22 cellular contexts compared by ENCODE assay signal in genomic region chr20:3861191-3861590, GRCh38. TPM values are rescaled to one million over a fixed set of nuclear protein-coding genes. Genes with fewer than 3 reads are reported as not detected.
DNase-seq lines count a peak whose midpoint lies in the region; ATAC-seq, FAIRE-seq and TF ChIP-seq lines count a peak whose summit lies in the region.
"Had no signal": no experiment of that assay in that cellular context is flagged by ENCODE, and none has a peak within 500 bp of the region (broad histone marks: within the 10 kb centered on the region; RNA-seq: fewer than 3 reads in every experiment).

No MANE protein-coding gene starts in this region.

- peak overlapping the region; percentile 11 for H3K27ac Mint-ChIP-seq in activated T-cell treated with anti-CD3 and anti-CD28 coated beads, Interleukin-2, amount 50 U/mL, for 24 hours
- H3K27ac Mint-ChIP-seq in endothelial cell (ENCODE audit: unreplicated experiment), result no peak overlapping the region
- peak overlapping the region; percentile 58 for H3K27ac Mint-ChIP-seq in stimulated activated effector memory CD8-positive, alpha-beta T cell treated with anti-CD3 and anti-CD28 coated beads, Interleukin-12 subunit alpha, Interleukin-12 subunit beta, amount 100 ng/mL, for 72 hours
- H3K27ac Mint-ChIP-seq: B cell, GM23338 had no signal

- 97 to 98% (median 97%) methylated on average over 7 of the region's 7 CpGs for WGBS in small intestine, 3 donors

- no peaks in the 10 kb centered on the region for H3K27me3 ChIP-seq in small intestine (ENCODE audit: control insufficient read depth in 2 of 2, insufficient read depth in 2 of 2, low read length in 2 of 2)
- H3K27me3 ChIP-seq: BLaER1 had no signal

- no peaks in the 10 kb centered on the region for H3K4me1 ChIP-seq in small intestine (ENCODE audit: control insufficient read depth in 2 of 2, insufficient read depth in 1 of 2, low read depth in 1 of 2, low read length in 1 of 2)

- peaks cover 87% of the 10 kb centered on the region for H3K36me3 Mint-ChIP-seq in activated T-cell treated with anti-CD3 and anti-CD28 coated beads, Interleukin-2, amount 50 U/mL, for 24 hours (ENCODE audit: low read depth)
- peaks cover 55% of the 10 kb centered on the region for H3K36me3 Mint-ChIP-seq in endothelial cell (ENCODE audit: low read depth, unreplicated experiment)
- H3K36me3 Mint-ChIP-seq in stimulated activated effector memory CD8-positive, alpha-beta T cell treated with anti-CD3 and anti-CD28 coated beads, Interleukin-12 subunit alpha, Interleukin-12 subunit beta, amount 100 ng/mL, for 72 hours, result peaks cover 90% of the 10 kb centered on the region

- no peak overlapping the region for H3K4me3 Mint-ChIP-seq in activated T-cell treated with anti-CD3 and anti-CD28 coated beads, Interleukin-2, amount 50 U/mL, for 24 hours
- peak overlapping the region; percentile 68 for H3K4me3 Mint-ChIP-seq in endothelial cell (ENCODE audit: unreplicated experiment)
- no peak overlapping the region for H3K4me3 Mint-ChIP-seq in stimulated activated effector memory CD8-positive, alpha-beta T cell treated with anti-CD3 and anti-CD28 coated beads, Interleukin-12 subunit alpha, Interleukin-12 subunit beta, amount 100 ng/mL, for 72 hours
- H3K4me3 Mint-ChIP-seq: B cell; CD8-positive, alpha-beta memory T cell; GM23338; H9 had no signal

- DNase-seq in activated T-cell treated with anti-CD3 and anti-CD28 coated beads, Interleukin-2, amount 50 U/mL, for 24 hours, result no peak
- no peak for DNase-seq in activated T-cell treated with anti-CD3 and anti-CD28 coated beads, Interleukin-2, amount 50 U/mL, for 1 hour
- no peak for DNase-seq in endothelial cell (ENCODE audit: low spot score)
- DNase-seq in stimulated activated effector memory CD8-positive, alpha-beta T cell treated with anti-CD3 and anti-CD28 coated beads, Interleukin-12 subunit alpha, Interleukin-12 subunit beta, amount 100 ng/mL, for 72 hours (ENCODE audit: low spot score in 2 of 2), result no peak
- no peak for DNase-seq in small intestine
- DNase-seq: Calu3; CD4-positive, CD25-positive, alpha-beta regulatory T cell; CD8-positive, alpha-beta memory T cell; DMS53; DMS79 treated with DMSO at 0.1 percent for 48 hours; GF-D8; H9 had no signal

- H3K27ac ChIP-seq in small intestine (ENCODE audit: low read depth in 1 of 2, low read length in 1 of 2), result no peak overlapping the region
- H3K27ac ChIP-seq: 22Rv1, BLaER1, C4-2B had no signal

- TF ChIP-seq CTCF in endothelial cell (IDR thresholded peaks at IDR 0.05; ENCODE audit: unreplicated experiment), result no peak

- ATAC-seq in stimulated activated effector memory CD8-positive, alpha-beta T cell treated with anti-CD3 and anti-CD28 coated beads, Interleukin-12 subunit alpha, Interleukin-12 subunit beta, amount 100 ng/mL, for 72 hours, result no peak
- no peak for ATAC-seq in GM18519 (IDR thresholded peaks at IDR 0.05; ENCODE audit: low FRiP score, unreplicated experiment)
- ATAC-seq: GM23338, HCT116 had no signal

- no peaks in the 10 kb centered on the region for H3K9me3 ChIP-seq in small intestine (ENCODE audit: control insufficient read depth, low read depth)

- peaks cover 25 to 39% of the 10 kb centered on the region in 2 donors for H3K36me3 ChIP-seq in small intestine (ENCODE audit: control insufficient read depth in 2 of 2, insufficient read depth in 2 of 2, low read length in 2 of 2)

- no peaks in the 10 kb centered on the region for H3K9me3 Mint-ChIP-seq in activated T-cell treated with anti-CD3 and anti-CD28 coated beads, Interleukin-2, amount 50 U/mL, for 24 hours
- H3K9me3 Mint-ChIP-seq in endothelial cell (ENCODE audit: unreplicated experiment), result no peaks in the 10 kb centered on the region
- no peaks in the 10 kb centered on the region for H3K9me3 Mint-ChIP-seq in stimulated activated effector memory CD8-positive, alpha-beta T cell treated with anti-CD3 and anti-CD28 coated beads, Interleukin-12 subunit alpha, Interleukin-12 subunit beta, amount 100 ng/mL, for 72 hours
- H3K9me3 Mint-ChIP-seq: CD4-positive, CD25-positive, alpha-beta regulatory T cell; CD8-positive, alpha-beta memory T cell had no signal

- FAIRE-seq in small intestine (lab: Jason Lieb, UNC), result no peak
- FAIRE-seq: A204.1, GM12891, GM18507 had no signal

- H3K4me1 Mint-ChIP-seq in activated T-cell treated with anti-CD3 and anti-CD28 coated beads, Interleukin-2, amount 50 U/mL, for 24 hours (ENCODE audit: low read depth), result peaks cover 3% of the 10 kb centered on the region
- H3K4me1 Mint-ChIP-seq in endothelial cell (ENCODE audit: unreplicated experiment), result peaks cover 12% of the 10 kb centered on the region
- H3K4me1 Mint-ChIP-seq in stimulated activated effector memory CD8-positive, alpha-beta T cell treated with anti-CD3 and anti-CD28 coated beads, Interleukin-12 subunit alpha, Interleukin-12 subunit beta, amount 100 ng/mL, for 72 hours, result peaks cover 18% of the 10 kb centered on the region
- H3K4me1 Mint-ChIP-seq: GM23338, H9 had no signal

- H3K4me3 ChIP-seq in small intestine (ENCODE audit: low read depth in 1 of 2, low read length in 2 of 2), result no peak overlapping the region
- H3K4me3 ChIP-seq: BLaER1, GM23338 had no signal

- no peaks in the 10 kb centered on the region for H3K27me3 Mint-ChIP-seq in activated T-cell treated with anti-CD3 and anti-CD28 coated beads, Interleukin-2, amount 50 U/mL, for 24 hours
- H3K27me3 Mint-ChIP-seq in endothelial cell (ENCODE audit: unreplicated experiment), result no peaks in the 10 kb centered on the region
- H3K27me3 Mint-ChIP-seq: B cell; CD4-positive, CD25-positive, alpha-beta regulatory T cell; CD8-positive, alpha-beta memory T cell had no signal

RNA-seq across cellular contexts. Expression of gene MAVS, which starts 14.6 kb away (rescaled TPM):
- 111 TPM for total RNA-seq in endothelial cell (ENCODE audit: unreplicated experiment)
- polyA plus RNA-seq in small intestine, result 10 to 100 TPM in 2 of 3 donors, 1 to 10 TPM in 1; 6.2 to 32.7 (median 11.6) TPM

RNA-seq across cellular contexts. Expression of gene PANK2, which starts 28.0 kb away (rescaled TPM):
- 53.7 TPM for total RNA-seq in endothelial cell (ENCODE audit: unreplicated experiment)
- polyA plus RNA-seq in small intestine, result 10 to 100 TPM; 18.9 to 35.1 (median 24.2) TPM

RNA-seq across cellular contexts. Expression of gene AP5S1, which starts 40.8 kb away (rescaled TPM):
- 9.9 TPM for total RNA-seq in endothelial cell (ENCODE audit: unreplicated experiment)
- polyA plus RNA-seq in small intestine, result 10 to 100 TPM; 11.6 to 14.7 (median 12.4) TPM
